10 cellular contexts compared by ENCODE assay signal in the genomic region with DNA sequence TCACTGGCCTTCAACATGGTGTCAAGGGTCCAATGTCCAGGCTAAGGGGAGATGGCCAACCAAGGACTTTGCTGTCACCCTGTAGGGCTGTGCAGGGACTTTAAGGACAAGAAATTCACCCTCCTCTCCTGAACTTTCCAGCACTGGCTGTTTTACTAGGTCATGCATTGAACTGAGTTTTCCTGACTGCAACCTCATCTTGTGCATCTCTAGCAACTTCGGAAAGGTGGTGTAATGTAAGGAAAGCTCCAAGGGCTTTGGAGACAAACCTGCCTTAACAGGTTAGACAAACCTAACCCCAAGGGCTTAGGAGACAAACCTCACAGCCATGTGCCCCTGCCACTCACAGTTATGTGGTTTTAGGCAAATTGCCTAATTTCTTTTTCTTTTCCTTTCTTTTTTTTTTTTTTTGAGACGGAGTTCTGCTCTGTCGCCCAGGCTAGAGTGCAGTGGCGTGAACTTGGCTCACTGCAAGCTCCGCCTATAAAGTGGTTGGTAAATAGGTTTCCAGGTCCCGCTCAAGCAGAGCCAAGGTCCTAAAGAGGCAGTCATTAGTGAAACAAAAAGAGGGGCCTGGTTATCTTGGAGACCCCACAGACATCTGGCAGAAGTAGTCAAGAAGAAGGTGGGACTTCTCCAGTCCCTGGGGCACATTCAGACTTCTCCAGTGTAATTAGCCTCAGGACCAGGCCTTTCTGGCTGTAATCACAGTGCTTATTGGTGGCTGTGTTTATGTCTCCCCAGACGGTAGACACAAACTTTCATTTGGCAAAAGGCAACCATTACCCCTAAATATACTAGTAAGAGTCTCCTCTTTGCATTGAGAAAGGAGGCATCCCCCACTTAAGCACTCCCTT. TPM values are rescaled to one million over a fixed set of nuclear protein-coding genes. Genes with fewer than 3 reads are reported as not detected.
A peak's percentile ranks its signal among the peaks of the same experiment; 100 is the strongest.
DNase-seq lines count a peak whose midpoint lies in the region; ATAC-seq and TF ChIP-seq lines count a peak whose summit lies in the region.
"Had no signal": no experiment of that assay in that cellular context is flagged by ENCODE, and none has a peak within 500 bp of the region (broad histone marks: within the 10 kb centered on the region; RNA-seq: fewer than 3 reads in every experiment).

No MANE protein-coding gene starts in this region.

- DNase-seq in germinal center (ENCODE audit: low spot score) (peak; percentile 54), sigmoid colon (no peak), activated gamma-delta T cell treated with Interleukin-2 at 50 U/mL for 16 hours (no peak), globus pallidus (ENCODE audit: low spot score) (no peak), neural progenitor cell (ENCODE audit: low spot score) (no peak)
- DNase-seq: hippocampal formation had no signal

- H3K4me1 Mint-ChIP-seq in neural progenitor cell = peaks cover 4% of the 10 kb centered on the region

- H3K4me2 ChIP-seq in neural progenitor cell = no peak overlapping the region

- H3K79me2 ChIP-seq in neural progenitor cell (ENCODE audit: low read depth) = no peaks in the 10 kb centered on the region

- no peak overlapping the region for H3K9ac ChIP-seq in neural progenitor cell

- peaks cover 11% of the 10 kb centered on the region for H3F3A ChIP-seq in neural progenitor cell (ENCODE audit: low read depth)

- no peaks in the 10 kb centered on the region for H4K20me1 ChIP-seq in neural progenitor cell (ENCODE audit: low read depth)

- TF ChIP-seq CTCF in sigmoid colon (IDR thresholded peaks at IDR 0.05) = no peak
- no peak for TF ChIP-seq CTCF in neural progenitor cell (IDR thresholded peaks at IDR 0.05)

- no peak overlapping the region for H3K27ac Mint-ChIP-seq in neural progenitor cell

- H3K9me3 Mint-ChIP-seq in neural progenitor cell = no peaks in the 10 kb centered on the region

- H3K4me3 ChIP-seq in sigmoid colon = no peak overlapping the region
- H3K4me3 ChIP-seq in neural progenitor cell = no peak overlapping the region
- H3K4me3 ChIP-seq: cardiac muscle cell had no signal

- no peak for TF ChIP-seq EP300 in sigmoid colon (IDR thresholded peaks at IDR 0.05)

- H3K27me3 ChIP-seq in sigmoid colon (no peaks in the 10 kb centered on the region), neural progenitor cell (no peaks in the 10 kb centered on the region)
- H3K27me3 ChIP-seq: cardiac muscle cell had no signal

- no peak overlapping the region for H3K27ac ChIP-seq in sigmoid colon
- no peak overlapping the region for H3K27ac ChIP-seq in neural progenitor cell
- H3K27ac ChIP-seq: cardiac muscle cell had no signal

- H2AFZ ChIP-seq in neural progenitor cell (replicated peaks) = no peak overlapping the region

- H3K9me3 ChIP-seq in sigmoid colon = no peaks in the 10 kb centered on the region
- H3K9me3 ChIP-seq in neural progenitor cell (ENCODE audit: low read depth) = no peaks in the 10 kb centered on the region

- no peaks in the 10 kb centered on the region for H3K36me3 ChIP-seq in sigmoid colon
- no peaks in the 10 kb centered on the region for H3K36me3 ChIP-seq in neural progenitor cell
- H3K36me3 ChIP-seq: cardiac muscle cell had no signal

- no peaks in the 10 kb centered on the region for H3K36me3 Mint-ChIP-seq in neural progenitor cell

- no peak for TF ChIP-seq POLR2A in sigmoid colon (IDR thresholded peaks at IDR 0.05)

- ATAC-seq in GM18868 (IDR thresholded peaks at IDR 0.05; ENCODE audit: unreplicated experiment) = peak; percentile 88
- ATAC-seq in GM21825 (IDR thresholded peaks at IDR 0.05; ENCODE audit: unreplicated experiment) = peak; percentile 91
- peak; percentile 80 for ATAC-seq in HG03460 (IDR thresholded peaks at IDR 0.05; ENCODE audit: unreplicated experiment)

- WGBS in sigmoid colon, 2 donors = 52 to 56% methylated on average over 7 of the region's 7 CpGs

- intact Hi-C loops in sigmoid colon (cut with DNase I) = no loop called here

- no peak overlapping the region for H3K4me3 Mint-ChIP-seq in neural progenitor cell

- H3K27me3 Mint-ChIP-seq in neural progenitor cell (ENCODE audit: insufficient read depth, low read depth) = no peaks in the 10 kb centered on the region

- H3K4me1 ChIP-seq in sigmoid colon (no peaks in the 10 kb centered on the region), neural progenitor cell (peaks cover 4% of the 10 kb centered on the region)

RNA-seq across cellular contexts. Expression of gene PMAIP1, which starts 37.6 kb away (rescaled TPM):
- total RNA-seq in sigmoid colon = 1 to 10 TPM in 2 of 4 donors, under 1 TPM in 1, not detected in 1; 0.99 to 9.5 (median 1.1) TPM
- 1 to 10 TPM; 1.8 to 8.8 (median 6.9) TPM for polyA plus RNA-seq in sigmoid colon
- total RNA-seq in neural progenitor cell (ENCODE audit: low replicate concordance) = 3.1 and 3.5 TPM in 2 replicates
